ENCODE assay signal across 25 cellular contexts in the genomic region with DNA sequence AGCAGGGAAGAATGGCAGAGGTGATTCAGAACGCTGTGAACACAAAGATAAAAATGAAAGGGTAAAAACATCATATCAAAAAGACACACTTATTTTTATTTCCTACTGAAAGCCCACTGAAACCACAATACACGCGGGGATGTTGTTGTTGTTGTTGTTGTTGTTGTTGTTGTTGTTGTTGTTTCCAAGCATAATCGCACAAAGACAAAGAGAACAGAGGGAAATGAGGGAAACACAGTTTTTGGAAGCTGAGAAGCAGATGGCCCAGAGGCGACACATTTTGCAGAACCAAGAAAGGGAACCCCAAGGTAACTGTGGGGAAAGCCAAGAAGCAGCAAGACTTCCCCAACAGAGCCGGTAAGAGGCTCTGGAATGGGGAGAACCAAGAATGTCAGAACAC.
"Had no signal": no experiment of that assay in that cellular context is flagged by ENCODE, and none has a peak within 500 bp of the region (broad histone marks: within the 10 kb centered on the region; RNA-seq: fewer than 3 reads in every experiment).

No MANE protein-coding gene starts in this region.

- H3K36me3 ChIP-seq: gastrocnemius medialis, left ventricle myocardium inferior, sigmoid colon, stomach, suprapubic skin, tibial nerve, uterus had no signal

- H3K27me3 Mint-ChIP-seq: stimulated activated memory B cell treated with anti-CD40 and anti-IgM and Interleukin-4, amounts not matched to agents 10 μg/mL and 1 μg/mL and 100 μg/mL, for 72 hours had no signal

- H3K9me3 Mint-ChIP-seq: activated CD4-positive, alpha-beta memory T cell treated with anti-CD3 and anti-CD28 coated beads for 36 hours; activated naive CD4-positive, alpha-beta T cell treated with anti-CD3 and anti-CD28 coated beads for 36 hours; activated T-cell treated with anti-CD3 and anti-CD28 coated beads, Interleukin-2, amount 50 U/mL, for 72 hours; natural killer cell; T-helper 1 cell treated with Interleukin-12 subunit alpha and Interleukin-12 subunit beta and Interleukin-4 antibody, amounts not matched to agents 30 μg/mL and 1 μg/mL, for 36 hours; WTC11 had no signal

- H3K27me3 ChIP-seq: gastrocnemius medialis, sigmoid colon, stomach, suprapubic skin, tibial nerve, uterus had no signal

- H3K9me3 ChIP-seq: gastrocnemius medialis, left ventricle myocardium inferior, sigmoid colon, stomach, suprapubic skin, tibial nerve, uterus had no signal

- H3K27ac Mint-ChIP-seq: activated CD4-positive, alpha-beta memory T cell treated with anti-CD3 and anti-CD28 coated beads for 36 hours; activated CD4-positive, alpha-beta T cell treated with anti-CD3 and anti-CD28 coated beads for 36 hours; activated naive CD4-positive, alpha-beta T cell treated with anti-CD3 and anti-CD28 coated beads for 36 hours; activated T-cell treated with anti-CD3 and anti-CD28 coated beads, Interleukin-2, amount 50 U/mL, for 72 hours; natural killer cell; stimulated activated memory B cell treated with anti-CD40 and anti-IgM and Interleukin-4, amounts not matched to agents 10 μg/mL and 1 μg/mL and 100 μg/mL, for 72 hours; T-helper 1 cell treated with Interleukin-12 subunit alpha and Interleukin-12 subunit beta and Interleukin-4 antibody, amounts not matched to agents 30 μg/mL and 1 μg/mL, for 36 hours; WTC11 had no signal

- H3K4me1 Mint-ChIP-seq: stimulated activated memory B cell treated with anti-CD40 and anti-IgM and Interleukin-4, amounts not matched to agents 10 μg/mL and 1 μg/mL and 100 μg/mL, for 72 hours had no signal

- DNase-seq: activated CD4-positive, alpha-beta memory T cell treated with anti-CD3 and anti-CD28 coated beads for 36 hours; activated CD4-positive, alpha-beta T cell treated with anti-CD3 and anti-CD28 coated beads for 36 hours; activated effector memory CD4-positive, alpha-beta T cell treated with Interleukin-2 at 50 U/mL for 16 hours; activated naive CD4-positive, alpha-beta T cell treated with anti-CD3 and anti-CD28 coated beads for 36 hours; activated T-cell treated with anti-CD3 and anti-CD28 coated beads, Interleukin-2, amount 50 U/mL, for 72 hours; amygdala; effector CD4-positive, alpha-beta T cell; gastrocnemius medialis; hippocampal formation; left ventricle myocardium inferior; midbrain; natural killer cell; nucleus accumbens; sigmoid colon; stimulated activated CD4-positive, alpha-beta T cell treated with anti-CD3 and anti-CD28 coated beads, Interleukin-15, amount 100 ng/mL, for 24 hours; stomach; T1000; uterus had no signal

- H3K4me2 ChIP-seq: smooth muscle cell had no signal

- H3K4me3 ChIP-seq: gastrocnemius medialis, left ventricle myocardium inferior, sigmoid colon, smooth muscle cell, stomach, suprapubic skin, tibial nerve, uterus had no signal

- H3K4me3 Mint-ChIP-seq: activated CD4-positive, alpha-beta memory T cell treated with anti-CD3 and anti-CD28 coated beads for 36 hours; activated CD4-positive, alpha-beta T cell treated with anti-CD3 and anti-CD28 coated beads for 36 hours; activated naive CD4-positive, alpha-beta T cell treated with anti-CD3 and anti-CD28 coated beads for 36 hours; activated T-cell treated with anti-CD3 and anti-CD28 coated beads, Interleukin-2, amount 50 U/mL, for 72 hours; natural killer cell; stimulated activated memory B cell treated with anti-CD40 and anti-IgM and Interleukin-4, amounts not matched to agents 10 μg/mL and 1 μg/mL and 100 μg/mL, for 72 hours; T-helper 1 cell treated with Interleukin-12 subunit alpha and Interleukin-12 subunit beta and Interleukin-4 antibody, amounts not matched to agents 30 μg/mL and 1 μg/mL, for 36 hours; WTC11 had no signal

- ATAC-seq: activated CD4-positive, alpha-beta T cell treated with anti-CD3 and anti-CD28 coated beads for 36 hours; activated T-cell treated with anti-CD3 and anti-CD28 coated beads, Interleukin-2, amount 50 U/mL, for 72 hours; esophagus mucosa; gastrocnemius medialis; natural killer cell; stimulated activated memory B cell treated with anti-CD40 and anti-IgM and Interleukin-4, amounts not matched to agents 10 μg/mL and 1 μg/mL and 100 μg/mL, for 72 hours; WTC11 had no signal

- H3K36me3 Mint-ChIP-seq: activated CD4-positive, alpha-beta memory T cell treated with anti-CD3 and anti-CD28 coated beads for 36 hours; natural killer cell; stimulated activated memory B cell treated with anti-CD40 and anti-IgM and Interleukin-4, amounts not matched to agents 10 μg/mL and 1 μg/mL and 100 μg/mL, for 72 hours had no signal

- H3K27ac ChIP-seq: gastrocnemius medialis, stomach, suprapubic skin, tibial nerve, uterus had no signal
